14 cellular contexts compared by ENCODE assay signal in genomic region chr22:24138649-24139420, GRCh38. TPM values are rescaled to one million over a fixed set of nuclear protein-coding genes. Genes with fewer than 3 reads are reported as not detected.
DNase-seq lines count a peak whose midpoint lies in the region; ATAC-seq and TF ChIP-seq lines count a peak whose summit lies in the region.
"Had no signal": no experiment of that assay in that cellular context is flagged by ENCODE, and none has a peak within 500 bp of the region (broad histone marks: within the 10 kb centered on the region; RNA-seq: fewer than 3 reads in every experiment).

No MANE protein-coding gene starts in this region.

- no peak overlapping the region for H2BK12ac ChIP-seq in trophoblast cell (ENCODE audit: low read length)

- peak overlapping the region; percentile 47 for H2BK120ac ChIP-seq in trophoblast cell (ENCODE audit: insufficient read depth, low read length, poor library complexity)

- CTCF ChIA-PET in CD4-positive, alpha-beta memory T cell (lab: Charles Lee; ENCODE audit: partially characterized antibody): interaction anchor here (16.0 kb wide), 1 partner anchor 18 kb away, joined by 181 read pairs; no protein-coding TSS in a partner anchor

- no peak overlapping the region for H2AFZ ChIP-seq in trophoblast cell (ENCODE audit: insufficient read depth, low read length, poor library complexity)

- TF ChIP-seq CTCF in cardiac muscle cell (IDR thresholded peaks at IDR 0.05; ENCODE audit: low read depth, low read length): no peak

- no peak overlapping the region for H3K18ac ChIP-seq in trophoblast cell (ENCODE audit: low read length)

- peaks cover 25 to 32% of the 10 kb centered on the region in 2 donors for H3K36me3 Mint-ChIP-seq in CD4-positive, alpha-beta memory T cell

- peak overlapping the region; percentile 53 for H3K14ac ChIP-seq in trophoblast cell (ENCODE audit: low read length)

- H3K4me3 ChIP-seq in cardiac muscle cell: no peak overlapping the region
- no peak overlapping the region for H3K4me3 ChIP-seq in CD4-positive, alpha-beta memory T cell (ENCODE audit: low read length in 2 of 2)
- no peak overlapping the region for H3K4me3 ChIP-seq in trophoblast cell (ENCODE audit: low read depth, low read length)

- H2AK5ac ChIP-seq in trophoblast cell (ENCODE audit: low read length): peak overlapping the region; percentile 22

- H3K4me2 ChIP-seq in trophoblast cell (ENCODE audit: low read length): no peak overlapping the region

- H4K12ac ChIP-seq in trophoblast cell (ENCODE audit: low read depth, low read length): no peak overlapping the region

- no peak overlapping the region for H4K8ac ChIP-seq in trophoblast cell (ENCODE audit: low read depth, low read length)

- peak overlapping the region; percentile 58 for H2BK5ac ChIP-seq in trophoblast cell (ENCODE audit: low read depth, low read length, poor library complexity)

- no peaks in the 10 kb centered on the region for H3K27me3 Mint-ChIP-seq in CD4-positive, alpha-beta memory T cell

- H3K27ac ChIP-seq in cardiac muscle cell (peak overlapping the region; percentile 35), trophoblast cell (ENCODE audit: low read depth, low read length) (peak overlapping the region; percentile 54)
- no peak overlapping the region for H3K27ac ChIP-seq in CD4-positive, alpha-beta memory T cell (ENCODE audit: low read depth, low read length)

- no peak overlapping the region for H3K23ac ChIP-seq in trophoblast cell (ENCODE audit: low read length)

- no peak for ATAC-seq in Right ventricle myocardium inferior
- ATAC-seq in SK-N-SH treated with all-trans-retinoic acid at 6 μM for 48 hours: peak; percentile 75
- no peak for ATAC-seq in HG02678 (IDR thresholded peaks at IDR 0.05; ENCODE audit: unreplicated experiment)

- WGBS in trophoblast cell (ENCODE audit: extremely low coverage, insufficient coverage, insufficient read length): no CpG with 5 or more reads among the region's 7 CpGs

- peak overlapping the region in 4 of 7 donors; percentile 13 to 43 (median 31) for H3K27ac Mint-ChIP-seq in CD4-positive, alpha-beta memory T cell

- intact Hi-C loops in Right ventricle myocardium inferior (cut with DNase I): no loop called here
- intact Hi-C loops in CD4-positive, alpha-beta memory T cell (cut with micrococcal nuclease): no loop called here

- H3K9me3 ChIP-seq in cardiac muscle cell (ENCODE audit: low read depth): no peaks in the 10 kb centered on the region
- H3K9me3 ChIP-seq in CD4-positive, alpha-beta memory T cell (ENCODE audit: control insufficient read depth in 1 of 2, low read length in 2 of 2): no peaks in the 10 kb centered on the region
- no peaks in the 10 kb centered on the region for H3K9me3 ChIP-seq in trophoblast cell (ENCODE audit: insufficient read depth, low read depth, low read length)

- POLR2A ChIA-PET in CD4-positive, alpha-beta memory T cell (lab: Charles Lee; ENCODE audit: partially characterized antibody): interaction anchor here (11.7 kb wide), 1 partner anchor 17 kb away, joined by 176 read pairs; no protein-coding TSS in a partner anchor

- H3K4me1 ChIP-seq in cardiac muscle cell (ENCODE audit: low read depth): peaks cover 3% of the 10 kb centered on the region
- peaks cover 46% of the 10 kb centered on the region for H3K4me1 ChIP-seq in CD4-positive, alpha-beta memory T cell (ENCODE audit: insufficient read depth, low read length)
- H3K4me1 ChIP-seq in trophoblast cell (ENCODE audit: control insufficient read depth in 1 of 2, insufficient read depth in 2 of 2, low read length in 2 of 2): peaks cover 19 to 24% of the 10 kb centered on the region in 2 experiments

- peaks cover 20 to 51% (median 41%) of the 10 kb centered on the region in 4 donors for H3K4me1 Mint-ChIP-seq in CD4-positive, alpha-beta memory T cell

- H3K36me3 ChIP-seq in cardiac muscle cell (peaks cover 4% of the 10 kb centered on the region), trophoblast cell (ENCODE audit: control insufficient read depth in 1 of 2, insufficient read depth in 2 of 2, low read length in 2 of 2) (peaks cover 11 to 21% of the 10 kb centered on the region in 2 experiments)
- H3K36me3 ChIP-seq in CD4-positive, alpha-beta memory T cell (ENCODE audit: insufficient read depth, low read length): peaks cover 21% of the 10 kb centered on the region

- peaks cover 0 to 1% (median 0%) of the 10 kb centered on the region in 8 donors for H3K9me3 Mint-ChIP-seq in CD4-positive, alpha-beta memory T cell

- H3K79me1 ChIP-seq in trophoblast cell (ENCODE audit: low read length): peaks cover 21% of the 10 kb centered on the region

- H4K91ac ChIP-seq in trophoblast cell (ENCODE audit: low read depth, low read length): peak overlapping the region; percentile 79

- no peak overlapping the region for H3K4me3 Mint-ChIP-seq in CD4-positive, alpha-beta memory T cell

- H3K9ac ChIP-seq in trophoblast cell (ENCODE audit: low read length): no peak overlapping the region

- H3K4ac ChIP-seq in trophoblast cell (ENCODE audit: low read depth, low read length): peak overlapping the region; percentile 18

- H3K79me2 ChIP-seq in trophoblast cell (ENCODE audit: control insufficient read depth, insufficient read depth, low read length, poor library complexity): peaks cover 2% of the 10 kb centered on the region

- no peak for DNase-seq in cardiac muscle cell (ENCODE audit: low read depth in 1 of 2, low spot score in 1 of 2)
- DNase-seq in Right ventricle myocardium inferior (ENCODE audit: missing footprints): no peak
- no peak for DNase-seq in CD4-positive, alpha-beta memory T cell
- peak; percentile 64 to 93 for DNase-seq in trophoblast cell
- no peak for DNase-seq in stimulated activated CD4-positive, alpha-beta T cell treated with anti-CD3 and anti-CD28 coated beads, Interleukin-1b, Interleukin-23, amount 100 ng/mL, for 48 hours
- no peak for DNase-seq in germinal center (ENCODE audit: low spot score)
- DNase-seq: C1 segment of cervical spinal cord, DMS53, NCI-H187 treated with DMSO at 0.1 percent for 48 hours, NCI-H446, NCI-H69, SIG-M5 had no signal

- H3K27me3 ChIP-seq in cardiac muscle cell (no peaks in the 10 kb centered on the region), trophoblast cell (ENCODE audit: insufficient read depth, low read length) (no peaks in the 10 kb centered on the region)
- no peaks in the 10 kb centered on the region for H3K27me3 ChIP-seq in CD4-positive, alpha-beta memory T cell (ENCODE audit: insufficient read depth, low read length)

TF ChIP-seq in SK-N-SH treated with all-trans-retinoic acid at 6 μM for 48 hours, 23 proteins besides CTCF, POLR2A, EP300 and RAD21:
- TF ChIP-seq RARB (CRISPR knock-in tag; IDR thresholded peaks at IDR 0.05): no peak
- TF ChIP-seq SNAI2 (CRISPR knock-in tag; IDR thresholded peaks at IDR 0.05): peak; percentile 75; the same call in 1 of the 2 replicates
- TF ChIP-seq OSR1 (CRISPR knock-in tag; IDR thresholded peaks at IDR 0.05): no peak
- TF ChIP-seq ISL1 (CRISPR knock-in tag; IDR thresholded peaks at IDR 0.05): peak; percentile 59; the same call in 1 of the 2 replicates
- TF ChIP-seq BACH2 (CRISPR knock-in tag; IDR thresholded peaks at IDR 0.05; ENCODE audit: borderline replicate concordance): no peak
- no peak for TF ChIP-seq ESRRG (CRISPR knock-in tag; IDR thresholded peaks at IDR 0.05)
- TF ChIP-seq CSDC2 (CRISPR knock-in tag; IDR thresholded peaks at IDR 0.05): peak; percentile 66; the same call in 1 of the 2 replicates
- 0 out of 2 replicates have a peak, but pooled peaks have one; percentile 41 for TF ChIP-seq ZFP3 (CRISPR knock-in tag; IDR thresholded peaks at IDR 0.05)
- TF ChIP-seq, protein P1, sequence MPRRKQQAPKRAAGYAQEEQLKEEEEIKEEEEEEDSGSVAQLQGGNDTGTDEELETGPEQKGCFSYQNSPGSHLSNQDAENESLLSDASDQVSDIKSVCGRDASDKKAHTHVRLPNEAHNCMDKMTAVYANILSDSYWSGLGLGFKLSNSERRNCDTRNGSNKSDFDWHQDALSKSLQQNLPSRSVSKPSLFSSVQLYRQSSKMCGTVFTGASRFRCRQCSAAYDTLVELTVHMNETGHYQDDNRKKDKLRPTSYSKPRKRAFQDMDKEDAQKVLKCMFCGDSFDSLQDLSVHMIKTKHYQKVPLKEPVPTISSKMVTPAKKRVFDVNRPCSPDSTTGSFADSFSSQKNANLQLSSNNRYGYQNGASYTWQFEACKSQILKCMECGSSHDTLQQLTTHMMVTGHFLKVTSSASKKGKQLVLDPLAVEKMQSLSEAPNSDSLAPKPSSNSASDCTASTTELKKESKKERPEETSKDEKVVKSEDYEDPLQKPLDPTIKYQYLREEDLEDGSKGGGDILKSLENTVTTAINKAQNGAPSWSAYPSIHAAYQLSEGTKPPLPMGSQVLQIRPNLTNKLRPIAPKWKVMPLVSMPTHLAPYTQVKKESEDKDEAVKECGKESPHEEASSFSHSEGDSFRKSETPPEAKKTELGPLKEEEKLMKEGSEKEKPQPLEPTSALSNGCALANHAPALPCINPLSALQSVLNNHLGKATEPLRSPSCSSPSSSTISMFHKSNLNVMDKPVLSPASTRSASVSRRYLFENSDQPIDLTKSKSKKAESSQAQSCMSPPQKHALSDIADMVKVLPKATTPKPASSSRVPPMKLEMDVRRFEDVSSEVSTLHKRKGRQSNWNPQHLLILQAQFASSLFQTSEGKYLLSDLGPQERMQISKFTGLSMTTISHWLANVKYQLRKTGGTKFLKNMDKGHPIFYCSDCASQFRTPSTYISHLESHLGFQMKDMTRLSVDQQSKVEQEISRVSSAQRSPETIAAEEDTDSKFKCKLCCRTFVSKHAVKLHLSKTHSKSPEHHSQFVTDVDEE (CRISPR knock-in tag; IDR thresholded peaks at IDR 0.05): peak; percentile 47; the same call in 1 of the 2 replicates

RNA-seq across cellular contexts. Expression of gene SUSD2, which starts 42.5 kb away (rescaled TPM):
- 2.2 and 2.6 TPM in 2 replicates for total RNA-seq in cardiac muscle cell
- polyA plus RNA-seq in cardiac muscle cell: 1.8 and 2.2 TPM in 2 replicates
- 2.8 TPM for total RNA-seq in Right ventricle myocardium inferior
- under 1 TPM; 0.44 to 0.52 TPM for total RNA-seq in CD4-positive, alpha-beta memory T cell
- under 1 TPM in 1 of 2 donors, not detected in 1; 0.05 TPM for polyA plus RNA-seq in CD4-positive, alpha-beta memory T cell
- polyA plus RNA-seq in trophoblast cell (2013): 36.0 and 40.8 TPM in 2 replicates

Comparison
In these comparisons a context has a peak if more than half of its experiments do, and no peak if none do; other contexts are left out.
1. DNase-seq: peak in trophoblast cell (2 of 2); none in cardiac muscle cell (0 of 2), Right ventricle myocardium inferior (single experiment), CD4-positive, alpha-beta memory T cell (0 of 5), stimulated activated CD4-positive, alpha-beta T cell treated with anti-CD3 and anti-CD28 coated beads, Interleukin-1b, Interleukin-23, amount 100 ng/mL, for 48 hours (single experiment) and germinal center (single experiment).